Comparison of ENCODE assay signal across 9 cellular contexts in the genomic region with DNA sequence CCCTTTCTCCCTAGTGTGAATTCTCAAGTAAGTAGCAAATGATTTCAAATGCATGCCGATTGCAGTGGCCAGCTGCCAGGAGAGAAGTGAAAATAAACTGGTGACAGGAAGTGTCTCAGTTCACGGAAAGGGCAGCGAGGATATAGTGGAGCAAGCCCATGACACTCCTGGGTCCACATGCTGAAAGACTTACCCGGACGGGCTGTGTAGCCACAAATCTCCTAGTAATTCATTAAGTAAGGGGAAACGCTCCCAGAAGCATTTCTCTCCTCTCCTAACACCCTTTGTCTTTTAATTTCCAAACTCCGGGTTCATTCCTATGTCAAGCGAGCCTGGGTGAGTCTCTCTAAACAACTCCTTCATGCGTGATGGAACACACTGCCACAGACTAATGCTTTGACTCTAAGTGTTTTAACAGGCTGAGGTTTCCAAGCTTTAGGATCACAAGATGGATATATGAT.
DNase-seq lines count a peak whose midpoint lies in the region; ATAC-seq, FAIRE-seq and TF ChIP-seq lines count a peak whose summit lies in the region.
"Had no signal": no experiment of that assay in that cellular context is flagged by ENCODE, and none has a peak within 500 bp of the region (broad histone marks: within the 10 kb centered on the region; RNA-seq: fewer than 3 reads in every experiment).

No MANE protein-coding gene starts in this region.

- H3K4me3 Mint-ChIP-seq in activated CD4-positive, alpha-beta T cell treated with anti-CD3 and anti-CD28 coated beads, Interleukin-2, amount 10 ng/mL, durations not matched to agents 24 days and 14 days: no peak overlapping the region

- H3K4me3 ChIP-seq in coronary artery: peak overlapping the region; percentile 69
- H3K4me3 ChIP-seq in mesodermal cell (ENCODE audit: extremely low read depth, insufficient read depth, low read length, poor library complexity, severe bottlenecking): no peak overlapping the region

- WGBS in mesodermal cell (ENCODE audit: insufficient coverage in 2 of 2), 2 experiments: 16 to 50% methylated on average over 6 to 7 of the region's 9 CpGs

- H3K36me3 ChIP-seq in mesodermal cell (ENCODE audit: control insufficient read depth, insufficient read depth, low read length): no peaks in the 10 kb centered on the region

- no peaks in the 10 kb centered on the region for H3K9me3 ChIP-seq in mesodermal cell (ENCODE audit: control insufficient read depth, low read length)

- peaks cover 3% of the 10 kb centered on the region for H3K4me1 Mint-ChIP-seq in activated CD4-positive, alpha-beta T cell treated with anti-CD3 and anti-CD28 coated beads, Interleukin-2, amount 10 ng/mL, durations not matched to agents 24 days and 14 days

- no peak for FAIRE-seq in urothelium cell line (lab: Jason Lieb, UNC)
- FAIRE-seq: colon had no signal

- intact Hi-C loops in activated CD4-positive, alpha-beta T cell treated with anti-CD3 and anti-CD28 coated beads, Interleukin-2, amount 10 ng/mL, durations not matched to agents 24 days and 14 days (cut with micrococcal nuclease): no loop called here

- H3K27me3 Mint-ChIP-seq in activated CD4-positive, alpha-beta T cell treated with anti-CD3 and anti-CD28 coated beads, Interleukin-2, amount 10 ng/mL, durations not matched to agents 24 days and 14 days: peaks cover 17% of the 10 kb centered on the region

- no peaks in the 10 kb centered on the region for H3K36me3 Mint-ChIP-seq in activated CD4-positive, alpha-beta T cell treated with anti-CD3 and anti-CD28 coated beads, Interleukin-2, amount 10 ng/mL, durations not matched to agents 24 days and 14 days (ENCODE audit: low read depth)

- no peaks in the 10 kb centered on the region for H3K9me3 Mint-ChIP-seq in activated CD4-positive, alpha-beta T cell treated with anti-CD3 and anti-CD28 coated beads, Interleukin-2, amount 10 ng/mL, durations not matched to agents 24 days and 14 days

- no peak for TF ChIP-seq CTCF in coronary artery (IDR thresholded peaks at IDR 0.05)

- no peak overlapping the region for H3K27ac Mint-ChIP-seq in activated CD4-positive, alpha-beta T cell treated with anti-CD3 and anti-CD28 coated beads, Interleukin-2, amount 10 ng/mL, durations not matched to agents 24 days and 14 days

- H3K27ac ChIP-seq in coronary artery (peak overlapping the region in 1 of 2 donors; percentile 39), mesodermal cell (ENCODE audit: low read depth, low read length, severe bottlenecking) (peak overlapping the region; percentile 23)

- ATAC-seq in GM21390 (IDR thresholded peaks at IDR 0.05; ENCODE audit: unreplicated experiment) (no peak), HG02763 (IDR thresholded peaks at IDR 0.05; ENCODE audit: unreplicated experiment) (no peak)

- peak; percentile 1 to 6 for DNase-seq in AML-193 (lab: John Stamatoyannopoulos, UW)
- peak; percentile 97 for DNase-seq in MV-4-11 (lab: John Stamatoyannopoulos, UW)
- DNase-seq in coronary artery (ENCODE audit: low spot score): no peak
- DNase-seq in urothelium cell line (ENCODE audit: low spot score): peak; percentile 30
- no peak for DNase-seq in activated CD4-positive, alpha-beta T cell treated with anti-CD3 and anti-CD28 coated beads, Interleukin-2, amount 10 ng/mL, durations not matched to agents 24 days and 14 days

- H3K4me1 ChIP-seq in mesodermal cell (ENCODE audit: control insufficient read depth, insufficient read depth, low read length, poor library complexity, severe bottlenecking): peaks cover 7% of the 10 kb centered on the region

Comparison
In these comparisons a context has a peak if more than half of its experiments do, and no peak if none do; other contexts are left out.
1. DNase-seq: peak in AML-193 (2 of 2), MV-4-11 (single experiment) and urothelium cell line (single experiment); none in coronary artery (single experiment) and activated CD4-positive, alpha-beta T cell treated with anti-CD3 and anti-CD28 coated beads, Interleukin-2, amount 10 ng/mL, durations not matched to agents 24 days and 14 days (single experiment).